Comparison of ENCODE assay signal across 8 cellular contexts in genomic region chr16:74226361-74226979, GRCh38.
DNase-seq lines count a peak whose midpoint lies in the region; TF ChIP-seq lines count a peak whose summit lies in the region.

No MANE protein-coding gene starts in this region.

- no peaks in the 10 kb centered on the region for H3K36me3 Mint-ChIP-seq in neural crest cell (ENCODE audit: low read depth)

- H3K4me1 ChIP-seq in vagina: no peaks in the 10 kb centered on the region

- no peak overlapping the region for H3K4me3 Mint-ChIP-seq in neural crest cell

- intact Hi-C loops in vagina (cut with DNase I): no loop called here

- no peaks in the 10 kb centered on the region for H3K36me3 ChIP-seq in vagina

- peak; percentile 2 for DNase-seq in G401 (ENCODE audit: low spot score)
- DNase-seq in NB4 (ENCODE audit: low read depth): peak; percentile 17
- DNase-seq in cardiac fibroblast (ENCODE audit: low read depth in 2 of 2): peak; percentile 32 to 36
- no peak for DNase-seq in neural crest cell (ENCODE audit: low read depth, low spot score)
- DNase-seq in activated CD4-positive, CD25-positive, alpha-beta regulatory T cell (lab: John Stamatoyannopoulos, UW): no peak
- no peak for DNase-seq in stimulated activated CD4-positive, alpha-beta T cell treated with anti-CD3 and anti-CD28 coated beads, Interleukin-1b, Interleukin-23, amount 100 ng/mL, for 48 hours
- DNase-seq in C1 segment of cervical spinal cord (lab: John Stamatoyannopoulos, UW): no peak
- no peak for DNase-seq in vagina (ENCODE audit: extremely low spot score in 2 of 2)

- H3K4me3 ChIP-seq in NB4 (ENCODE audit: low read depth, low read length): no peak overlapping the region
- no peak overlapping the region for H3K4me3 ChIP-seq in cardiac fibroblast (replicated peaks in 1 of 2; ENCODE audit: low read depth in 2 of 2, low read length in 2 of 2)
- no peak overlapping the region for H3K4me3 ChIP-seq in vagina

- H3K27me3 ChIP-seq in vagina: no peaks in the 10 kb centered on the region

- no peak for TF ChIP-seq POLR2A in NB4 (IDR thresholded peaks at IDR 0.05; ENCODE audit: extremely low read depth, insufficient read length)
- no peak for TF ChIP-seq POLR2A in vagina (IDR thresholded peaks at IDR 0.05)

- H3K9me3 Mint-ChIP-seq in neural crest cell: no peaks in the 10 kb centered on the region

- H3K27me3 Mint-ChIP-seq in neural crest cell (ENCODE audit: low read depth): no peaks in the 10 kb centered on the region

- H3K27ac ChIP-seq in vagina: no peak overlapping the region

- H3K27ac Mint-ChIP-seq in neural crest cell (ENCODE audit: unreplicated experiment): no peak overlapping the region

- in situ Hi-C loops in G401 (cut with HindIII; ENCODE audit: low sequenced_read_pairs): no loop called here

- peak; percentile 28 for TF ChIP-seq CTCF in NB4 (IDR thresholded peaks at IDR 0.05; ENCODE audit: low read depth, low read length)
- TF ChIP-seq CTCF in cardiac fibroblast (IDR thresholded peaks at IDR 0.05; ENCODE audit: low read depth, low read length): peak; percentile 39
- peak; percentile 70 for TF ChIP-seq CTCF in neural crest cell (conservative IDR thresholded peaks at IDR 0.05)
- peak in 1 of 3 experiments; percentile 30 for TF ChIP-seq CTCF in vagina (IDR thresholded peaks at IDR 0.05)

- H3K4me1 Mint-ChIP-seq in neural crest cell: peaks cover 9% of the 10 kb centered on the region

- no peaks in the 10 kb centered on the region for H3K9me3 ChIP-seq in vagina

Comparison
In these comparisons a context has a peak if more than half of its experiments do, and no peak if none do; other contexts are left out.
1. DNase-seq: peak in G401 (single experiment), NB4 (single experiment) and cardiac fibroblast (2 of 2); none in neural crest cell (single experiment), activated CD4-positive, CD25-positive, alpha-beta regulatory T cell (0 of 4), stimulated activated CD4-positive, alpha-beta T cell treated with anti-CD3 and anti-CD28 coated beads, Interleukin-1b, Interleukin-23, amount 100 ng/mL, for 48 hours (single experiment), C1 segment of cervical spinal cord (0 of 14) and vagina (0 of 2).